ENCODE assay signal across 25 cellular contexts in genomic region chr4:71269241-71269640, GRCh38.
"Had no signal": no experiment of that assay in that cellular context is flagged by ENCODE, and none has a peak within 500 bp of the region (broad histone marks: within the 10 kb centered on the region; RNA-seq: fewer than 3 reads in every experiment).

No MANE protein-coding gene starts in this region.

- H3K36me3 ChIP-seq: gastrocnemius medialis, right lobe of liver, thoracic aorta, tibial nerve, vagina had no signal

- H3K4me2 ChIP-seq: hepatocyte had no signal

- H3K9me3 Mint-ChIP-seq: naive thymus-derived CD8-positive, alpha-beta T cell; nephron progenitor cell; stimulated activated effector memory CD8-positive, alpha-beta T cell treated with anti-CD3 and anti-CD28 coated beads, Interleukin-12 subunit alpha, Interleukin-12 subunit beta, amount 100 ng/mL, for 72 hours had no signal

- DNase-seq: cerebellar nuclear complex; dorsolateral prefrontal cortex; effector CD4-positive, alpha-beta T cell; foreskin fibroblast; gastrocnemius medialis; kidney; mesenchymal stem cell; mucosa of descending colon; naive thymus-derived CD8-positive, alpha-beta T cell; nephron progenitor cell; occipital lobe; right lobe of liver; stimulated activated CD4-positive, alpha-beta T cell treated with anti-CD3 and anti-CD28 coated beads, Interleukin-2, amount 100 ng/mL, for 24 hours; stimulated activated CD4-positive, alpha-beta T cell treated with anti-CD3 and anti-CD28 coated beads, Interleukin-4, amount 100 ng/mL, for 24 hours; stimulated activated naive CD8-positive, alpha-beta T cell treated with anti-CD3 and anti-CD28 coated beads, Interleukin-15, Interleukin-2, amounts not matched to agents 100 U/mL and 50 U/mL, for 24 hours had no signal

- H3K9ac ChIP-seq: parathyroid adenoma had no signal

- H3K4me3 Mint-ChIP-seq: mesothelial cell of epicardium; naive thymus-derived CD8-positive, alpha-beta T cell; nephron progenitor cell; stimulated activated effector memory CD8-positive, alpha-beta T cell treated with anti-CD3 and anti-CD28 coated beads, Interleukin-12 subunit alpha, Interleukin-12 subunit beta, amount 100 ng/mL, for 72 hours had no signal

- H3K4me1 Mint-ChIP-seq: stimulated activated effector memory CD8-positive, alpha-beta T cell treated with anti-CD3 and anti-CD28 coated beads, Interleukin-12 subunit alpha, Interleukin-12 subunit beta, amount 100 ng/mL, for 72 hours had no signal

- H3K4me3 ChIP-seq: dorsolateral prefrontal cortex, gastrocnemius medialis, hepatocyte, mucosa of descending colon, right lobe of liver, thoracic aorta, tibial nerve, vagina had no signal

- ATAC-seq: gastrocnemius medialis; left lobe of liver; mucosa of descending colon; naive thymus-derived CD8-positive, alpha-beta T cell; right lobe of liver; stimulated activated effector memory CD8-positive, alpha-beta T cell treated with anti-CD3 and anti-CD28 coated beads, Interleukin-12 subunit alpha, Interleukin-12 subunit beta, amount 100 ng/mL, for 72 hours; stimulated activated naive CD8-positive, alpha-beta T cell treated with anti-CD3 and anti-CD28 coated beads, Interleukin-15, Interleukin-2, amounts not matched to agents 100 U/mL and 50 U/mL, for 24 hours had no signal

- H3K36me3 Mint-ChIP-seq: mesothelial cell of epicardium; naive thymus-derived CD8-positive, alpha-beta T cell; stimulated activated effector memory CD8-positive, alpha-beta T cell treated with anti-CD3 and anti-CD28 coated beads, Interleukin-12 subunit alpha, Interleukin-12 subunit beta, amount 100 ng/mL, for 72 hours had no signal

- FAIRE-seq: colon, kidney had no signal

- H3K9me3 ChIP-seq: gastrocnemius medialis, mucosa of descending colon, right lobe of liver, thoracic aorta, tibial nerve, vagina had no signal

- H3K27me3 Mint-ChIP-seq: progenitor cell of endocrine pancreas had no signal

- H3K27me3 ChIP-seq: dorsolateral prefrontal cortex, gastrocnemius medialis, hepatocyte, right lobe of liver, tibial nerve, vagina had no signal

- H3K4me1 ChIP-seq: right lobe of liver, vagina had no signal

- H2AFZ ChIP-seq: hepatocyte, parathyroid adenoma had no signal

- H3K79me2 ChIP-seq: hepatocyte had no signal

- H3K27ac Mint-ChIP-seq: naive thymus-derived CD8-positive, alpha-beta T cell; progenitor cell of endocrine pancreas; stimulated activated effector memory CD8-positive, alpha-beta T cell treated with anti-CD3 and anti-CD28 coated beads, Interleukin-12 subunit alpha, Interleukin-12 subunit beta, amount 100 ng/mL, for 72 hours had no signal

- H3K27ac ChIP-seq: gastrocnemius medialis, hepatocyte, parathyroid adenoma, right lobe of liver, thoracic aorta, tibial nerve, vagina had no signal
